In the genomic region with DNA sequence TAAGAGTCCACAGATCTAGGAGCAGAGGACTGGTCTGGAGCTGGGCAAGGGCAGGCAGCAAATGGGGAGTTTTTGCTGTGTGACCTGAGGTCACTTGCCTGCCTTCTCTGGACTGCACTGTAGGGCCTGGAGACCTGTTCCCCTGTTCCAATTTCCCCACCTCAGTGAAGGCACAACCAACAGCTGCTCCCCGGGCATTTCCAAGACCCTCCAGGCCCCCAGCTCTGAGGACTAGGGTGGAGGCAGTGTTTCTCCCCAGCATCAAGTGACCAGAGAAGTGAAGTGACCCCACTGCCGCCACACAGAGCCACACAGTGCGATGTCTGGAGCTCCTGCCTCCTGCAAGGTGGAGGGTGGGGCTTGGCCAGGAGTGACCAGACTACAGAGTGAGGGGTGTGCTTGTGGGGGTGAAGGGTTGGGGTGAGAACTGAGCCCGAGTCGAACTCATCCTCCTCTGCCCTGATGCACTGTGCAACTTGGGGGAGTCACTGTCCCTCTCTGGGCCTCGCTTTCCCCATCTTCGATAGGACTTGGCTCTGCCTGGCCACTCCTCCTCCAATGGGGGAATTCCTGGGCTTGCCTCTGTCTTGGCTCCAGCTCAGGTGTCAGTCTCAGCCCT, we compare ENCODE assay signal across 24 cellular contexts. TPM values are rescaled to one million over a fixed set of nuclear protein-coding genes. Genes with fewer than 3 reads are reported as not detected.
DNase-seq lines count a peak whose midpoint lies in the region; ATAC-seq and TF ChIP-seq lines count a peak whose summit lies in the region.
"Had no signal": no experiment of that assay in that cellular context is flagged by ENCODE, and none has a peak within 500 bp of the region (broad histone marks: within the 10 kb centered on the region; RNA-seq: fewer than 3 reads in every experiment).

No MANE protein-coding gene starts in this region.

- H3K4me1 ChIP-seq in PC-9 (replicated peaks; ENCODE audit: insufficient read depth) (peaks cover 56% of the 10 kb centered on the region), suprapubic skin (peaks cover 22% of the 10 kb centered on the region)

- H3K27ac Mint-ChIP-seq in activated naive CD8-positive, alpha-beta T cell treated with anti-CD3 and anti-CD28 coated beads, Interleukin-2, amount 10 ng/mL, durations not matched to agents 7 days and 5 days, result no peak overlapping the region
- H3K27ac Mint-ChIP-seq in activated naive CD8-positive, alpha-beta T cell treated with anti-CD3 and anti-CD28 coated beads, Interleukin-2, amount 50 U/mL, for 24 hours, result no peak overlapping the region
- H3K27ac Mint-ChIP-seq: CD4-positive, alpha-beta T cell; IgD-negative memory B cell; stimulated activated naive CD8-positive, alpha-beta T cell treated with anti-CD3 and anti-CD28 coated beads, Interleukin-15, Interleukin-2, amounts not matched to agents 100 ng/mL and 50 ng/mL, for 24 hours; T-helper 17 cell had no signal

- H3K27ac ChIP-seq in PC-9 (peak overlapping the region; percentile 8; the same call in 1 of the 2 replicates), suprapubic skin (no peak overlapping the region)
- H3K27ac ChIP-seq: epithelial cell of prostate had no signal

- ATAC-seq in activated naive CD8-positive, alpha-beta T cell treated with anti-CD3 and anti-CD28 coated beads, Interleukin-2, amount 10 ng/mL, durations not matched to agents 7 days and 5 days (ENCODE audit: low read depth), result no peak
- ATAC-seq in activated naive CD8-positive, alpha-beta T cell treated with anti-CD3 and anti-CD28 coated beads, Interleukin-2, amount 50 U/mL, for 24 hours, result no peak
- ATAC-seq: SK-N-SH treated with all-trans-retinoic acid at 6 μM for 48 hours, T-helper 17 cell had no signal

- no peak overlapping the region for H3K4me2 ChIP-seq in PC-9

- H3K4me1 Mint-ChIP-seq in activated naive CD8-positive, alpha-beta T cell treated with anti-CD3 and anti-CD28 coated beads, Interleukin-2, amount 10 ng/mL, durations not matched to agents 7 days and 5 days, result peaks cover 6% of the 10 kb centered on the region
- H3K4me1 Mint-ChIP-seq in activated naive CD8-positive, alpha-beta T cell treated with anti-CD3 and anti-CD28 coated beads, Interleukin-2, amount 50 U/mL, for 24 hours, result peaks cover 2% of the 10 kb centered on the region

- H3K27me3 ChIP-seq in PC-9 (ENCODE audit: insufficient read depth, low read depth), result no peaks in the 10 kb centered on the region
- no peaks in the 10 kb centered on the region for H3K27me3 ChIP-seq in suprapubic skin
- H3K27me3 ChIP-seq: tibial nerve had no signal

- no peaks in the 10 kb centered on the region for H3K9me3 Mint-ChIP-seq in activated naive CD8-positive, alpha-beta T cell treated with anti-CD3 and anti-CD28 coated beads, Interleukin-2, amount 10 ng/mL, durations not matched to agents 7 days and 5 days
- H3K9me3 Mint-ChIP-seq in activated naive CD8-positive, alpha-beta T cell treated with anti-CD3 and anti-CD28 coated beads, Interleukin-2, amount 50 U/mL, for 24 hours, result no peaks in the 10 kb centered on the region
- H3K9me3 Mint-ChIP-seq: CD4-positive, alpha-beta T cell; IgD-negative memory B cell; stimulated activated naive CD8-positive, alpha-beta T cell treated with anti-CD3 and anti-CD28 coated beads, Interleukin-15, Interleukin-2, amounts not matched to agents 100 ng/mL and 50 ng/mL, for 24 hours had no signal

- CTCF ChIA-PET in PC-9 (lab: Charles Lee), result interaction anchor here (0.5 to 2.2 kb wide), 5 partner anchors 13 to 346 kb away, joined by 3 to 11 read pairs (median 4); no protein-coding TSS in a partner anchor

- 73% methylated on average over 4 of the region's 7 CpGs for WGBS in suprapubic skin

- intact Hi-C loops in PC-9 (cut with micrococcal nuclease; ENCODE audit: unreplicated experiment), result loop anchor here (5.0 kb wide), 1 partner anchor 317 kb away; no protein-coding TSS in a partner anchor

- H3K4me3 Mint-ChIP-seq in activated naive CD8-positive, alpha-beta T cell treated with anti-CD3 and anti-CD28 coated beads, Interleukin-2, amount 10 ng/mL, durations not matched to agents 7 days and 5 days, result no peak overlapping the region
- no peak overlapping the region for H3K4me3 Mint-ChIP-seq in activated naive CD8-positive, alpha-beta T cell treated with anti-CD3 and anti-CD28 coated beads, Interleukin-2, amount 50 U/mL, for 24 hours
- H3K4me3 Mint-ChIP-seq: brain; CD4-positive, alpha-beta T cell; IgD-negative memory B cell; stimulated activated naive CD8-positive, alpha-beta T cell treated with anti-CD3 and anti-CD28 coated beads, Interleukin-15, Interleukin-2, amounts not matched to agents 100 ng/mL and 50 ng/mL, for 24 hours; T-helper 17 cell had no signal

- TF ChIP-seq CTCF in PC-9 (conservative IDR thresholded peaks at IDR 0.05) (no peak), suprapubic skin (IDR thresholded peaks at IDR 0.05) (no peak)

- no peaks in the 10 kb centered on the region for H4K20me1 ChIP-seq in PC-9 (ENCODE audit: insufficient read depth)

- no peak for TF ChIP-seq POLR2A in suprapubic skin (IDR thresholded peaks at IDR 0.05)

- no peak for TF ChIP-seq EP300 in suprapubic skin (IDR thresholded peaks at IDR 0.05)

- POLR2A ChIA-PET in activated naive CD8-positive, alpha-beta T cell treated with anti-CD3 and anti-CD28 coated beads, Interleukin-2, amount 10 ng/mL, durations not matched to agents 7 days and 5 days (lab: Charles Lee), result no interaction called here
- POLR2A ChIA-PET in PC-9 (lab: Charles Lee; ENCODE audit: unreplicated experiment), result interaction anchor here (0.6 kb wide), 1 partner anchor 517 kb away, joined by 13 read pairs; no protein-coding TSS in a partner anchor

- H3K4me3 ChIP-seq in PC-9 (no peak overlapping the region), suprapubic skin (no peak overlapping the region)
- H3K4me3 ChIP-seq: lung, tibial nerve had no signal

- peak; percentile 19 for DNase-seq in activated naive CD8-positive, alpha-beta T cell treated with anti-CD3 and anti-CD28 coated beads, Interleukin-2, amount 10 ng/mL, durations not matched to agents 7 days and 5 days
- no peak for DNase-seq in activated naive CD8-positive, alpha-beta T cell treated with anti-CD3 and anti-CD28 coated beads, Interleukin-2, amount 50 U/mL, for 24 hours
- DNase-seq in PC-9, result no peak
- DNase-seq in kidney tubule cell (ENCODE audit: low spot score), result peak; percentile 47
- DNase-seq in renal cortical epithelial cell (ENCODE audit: low read depth), result peak; percentile 13
- DNase-seq in suprapubic skin (ENCODE audit: low spot score in 2 of 2), result no peak
- no peak for DNase-seq in NK-92 treated with Interleukin-12 subunit alpha and Interleukin-12 subunit beta, amount 100 ng/mL, for 24 hours (lab: John Stamatoyannopoulos, UW)
- no peak for DNase-seq in COR-L47 (lab: John Stamatoyannopoulos, UW)
- DNase-seq: activated CD4-positive, alpha-beta T cell treated with anti-CD3 and anti-CD28 coated beads for 1 hour; activated T-cell treated with anti-CD3 and anti-CD28 coated beads for 4 hours; AML-193; CD4-positive, alpha-beta T cell; NCI-H1105 treated with DMSO at 0.1 percent for 48 hours; NCI-H1930; NCI-H345; T-helper 17 cell had no signal

- H3K9me3 ChIP-seq in PC-9 (ENCODE audit: insufficient read depth, low read depth) (no peaks in the 10 kb centered on the region), suprapubic skin (no peaks in the 10 kb centered on the region)
- H3K9me3 ChIP-seq: tibial nerve had no signal

- no peaks in the 10 kb centered on the region; the same call in 1 of the 2 replicates for H3K9me2 ChIP-seq in PC-9 (ENCODE audit: insufficient read depth)

- H3K27me3 Mint-ChIP-seq in activated naive CD8-positive, alpha-beta T cell treated with anti-CD3 and anti-CD28 coated beads, Interleukin-2, amount 10 ng/mL, durations not matched to agents 7 days and 5 days, result peaks cover 6% of the 10 kb centered on the region
- peaks cover 5% of the 10 kb centered on the region for H3K27me3 Mint-ChIP-seq in activated naive CD8-positive, alpha-beta T cell treated with anti-CD3 and anti-CD28 coated beads, Interleukin-2, amount 50 U/mL, for 24 hours
- H3K27me3 Mint-ChIP-seq: CD4-positive, alpha-beta T cell had no signal

- no TSS peak for BruUV-seq in PC-9 (replicated peaks; lab: Mats Ljungman, UMichigan)

- no peaks in the 10 kb centered on the region for H3K36me3 Mint-ChIP-seq in activated naive CD8-positive, alpha-beta T cell treated with anti-CD3 and anti-CD28 coated beads, Interleukin-2, amount 10 ng/mL, durations not matched to agents 7 days and 5 days
- no peaks in the 10 kb centered on the region for H3K36me3 Mint-ChIP-seq in activated naive CD8-positive, alpha-beta T cell treated with anti-CD3 and anti-CD28 coated beads, Interleukin-2, amount 50 U/mL, for 24 hours (ENCODE audit: low read depth)
- H3K36me3 Mint-ChIP-seq: brain had no signal

- H3K36me3 ChIP-seq in PC-9 (ENCODE audit: low read depth), result no peaks in the 10 kb centered on the region
- peaks cover 4% of the 10 kb centered on the region for H3K36me3 ChIP-seq in suprapubic skin
- H3K36me3 ChIP-seq: tibial nerve had no signal

- no peaks in the 10 kb centered on the region for H3K79me2 ChIP-seq in PC-9 (ENCODE audit: low read depth)

- H2AFZ ChIP-seq in PC-9, result no peak overlapping the region

- H3F3A ChIP-seq in PC-9 (ENCODE audit: insufficient read depth, low read depth), result peaks cover 12% of the 10 kb centered on the region; the same call in 1 of the 2 replicates

RNA-seq across cellular contexts. Expression of a gene that starts 21.6 kb away (rescaled TPM):
- not detected for total RNA-seq in activated naive CD8-positive, alpha-beta T cell treated with anti-CD3 and anti-CD28 coated beads, Interleukin-2, amount 10 ng/mL, durations not matched to agents 7 days and 5 days
- total RNA-seq in PC-9 (2021), result 19.8 and 22.5 TPM in 2 replicates
- total RNA-seq in renal cortical epithelial cell, result 3.7 and 4.3 TPM in 2 replicates
- total RNA-seq in suprapubic skin, result 10 to 100 TPM in 3 of 4 donors, 1 to 10 TPM in 1; 5.5 to 15.9 (median 12.8) TPM
- total RNA-seq: A172; CD4-positive, alpha-beta T cell had no signal

RNA-seq across cellular contexts. Expression of a gene that starts 32.5 kb away (rescaled TPM):
- under 1 TPM in 1 of 2 experiments, not detected in 1; 0.44 TPM for total RNA-seq in activated naive CD8-positive, alpha-beta T cell treated with anti-CD3 and anti-CD28 coated beads, Interleukin-2, amount 10 ng/mL, durations not matched to agents 7 days and 5 days
- total RNA-seq in PC-9 (2021) (29.7 and 34.7 TPM in 2 replicates), renal cortical epithelial cell (3.6 and 10.9 TPM in 2 replicates), suprapubic skin (under 1 TPM in 3 of 4 donors, not detected in 1; 0.38 to 0.89 (median 0.38) TPM)
- total RNA-seq: A172; CD4-positive, alpha-beta T cell; T-helper 17 cell had no signal

Comparison
In these comparisons a context has a peak if more than half of its experiments do, and no peak if none do; other contexts are left out.
1. DNase-seq: peak in activated naive CD8-positive, alpha-beta T cell treated with anti-CD3 and anti-CD28 coated beads, Interleukin-2, amount 10 ng/mL, durations not matched to agents 7 days and 5 days (single experiment), kidney tubule cell (single experiment) and renal cortical epithelial cell (single experiment); none in activated naive CD8-positive, alpha-beta T cell treated with anti-CD3 and anti-CD28 coated beads, Interleukin-2, amount 50 U/mL, for 24 hours (single experiment), PC-9 (0 of 2), suprapubic skin (0 of 2), NK-92 treated with Interleukin-12 subunit alpha and Interleukin-12 subunit beta, amount 100 ng/mL, for 24 hours (single experiment) and COR-L47 (single experiment).